Comparison of ENCODE assay signal across 8 cellular contexts in genomic region chr17:45222273-45222993, GRCh38. TPM values are rescaled to one million over a fixed set of nuclear protein-coding genes. Genes with fewer than 3 reads are reported as not detected.
DNase-seq lines count a peak whose midpoint lies in the region; ATAC-seq and TF ChIP-seq lines count a peak whose summit lies in the region.

No MANE protein-coding gene starts in this region.

- no peaks in the 10 kb centered on the region for H4K20me1 ChIP-seq in SK-N-SH (ENCODE audit: insufficient read depth)
- no peaks in the 10 kb centered on the region for H4K20me1 ChIP-seq in smooth muscle cell (ENCODE audit: low read depth)

- CTCF ChIA-PET in SK-N-SH (lab: Yijun Ruan, JAX) = interaction anchor here (0.8 to 16.2 kb wide), 9 partner anchors 8 to 630 kb away, joined by 3 to 260 read pairs (median 13); partner anchors contain the start of gene ACBD4

- no peak for TF ChIP-seq RAD21 in SK-N-SH (IDR thresholded peaks at IDR 0.05; ENCODE audit: low read length)

- intact Hi-C loops in heart right ventricle (cut with DNase I) = loop anchor here in 5 of 10 donors (5.0 to 10.0 kb wide), 4 partner anchors 52 to 165 kb away; partner anchors contain the start of gene MAP3K14 (in 1 of the 5)

- 58% methylated on average over 18 of the region's 37 CpGs for WGBS in SK-N-SH (ENCODE audit: low lambda C conversion rate)
- 21 to 22% methylated on average over 37 of the region's 37 CpGs for WGBS in heart right ventricle, 2 donors
- 7% methylated on average over 25 of the region's 37 CpGs for WGBS in smooth muscle cell (ENCODE audit: low lambda C conversion rate)

- 0 out of 2 replicates have a peak overlapping the region, but pooled peaks have one; percentile 11 for H3K9ac ChIP-seq in SK-N-SH
- no peak overlapping the region for H3K9ac ChIP-seq in smooth muscle cell (ENCODE audit: low read depth)

- H3K4me2 ChIP-seq in SK-N-SH (peak overlapping the region; percentile 59), smooth muscle cell (peak overlapping the region; percentile 91)

- H3K4me3 ChIP-seq in SK-N-SH (ENCODE audit: low read depth in 2 of 2, low read length in 1 of 2) (peak overlapping the region; percentile 54 to 56), heart right ventricle (peak overlapping the region; percentile 34 to 72 (median 66)), smooth muscle cell (peak overlapping the region; percentile 54)

- POLR2A ChIA-PET in SK-N-SH (lab: Yijun Ruan, JAX) = interaction anchor here (0.8 kb wide), 1 partner anchor 94 kb away, joined by 3 read pairs; the partner anchor contains the start of gene MAP3K14

- no peak for TF ChIP-seq CTCF in SK-N-SH (IDR thresholded peaks at IDR 0.05)
- no peak for TF ChIP-seq CTCF in heart right ventricle (IDR thresholded peaks at IDR 0.05)
- TF ChIP-seq CTCF in smooth muscle cell (IDR thresholded peaks at IDR 0.05; ENCODE audit: borderline replicate concordance, insufficient read depth, poor library complexity, severe bottlenecking) = no peak

- DNase-seq in SK-N-SH = peak; percentile 65
- peak; percentile 51 for DNase-seq in activated T-cell treated with anti-CD3 and anti-CD28 coated beads for 24 hours (ENCODE audit: low read depth)
- DNase-seq in heart right ventricle = no peak
- no peak for DNase-seq in smooth muscle cell (lab: John Stamatoyannopoulos, UW; ENCODE audit: unreplicated experiment)
- no peak for DNase-seq in CD1c-positive myeloid dendritic cell (ENCODE audit: extremely low spot score)
- no peak for DNase-seq in NCI-H226

- H3K9me3 ChIP-seq in SK-N-SH (no peaks in the 10 kb centered on the region), heart right ventricle (no peaks in the 10 kb centered on the region), smooth muscle cell (replicated peaks; ENCODE audit: low read depth) (no peaks in the 10 kb centered on the region)

- peak overlapping the region; percentile 65; the same call in 1 of the 2 replicates for H2AFZ ChIP-seq in SK-N-SH (ENCODE audit: low read depth)
- H2AFZ ChIP-seq in smooth muscle cell (ENCODE audit: low read depth) = no peak overlapping the region

- H3K27me3 ChIP-seq in SK-N-SH (ENCODE audit: insufficient read depth) = no peaks in the 10 kb centered on the region
- no peaks in the 10 kb centered on the region for H3K27me3 ChIP-seq in heart right ventricle
- H3K27me3 ChIP-seq in smooth muscle cell (ENCODE audit: low read depth) = peaks cover 42% of the 10 kb centered on the region

- H3F3A ChIP-seq in SK-N-SH (replicated peaks; ENCODE audit: insufficient read depth) = peaks cover 14% of the 10 kb centered on the region
- H3F3A ChIP-seq in smooth muscle cell (ENCODE audit: low read depth) = peaks cover 4% of the 10 kb centered on the region

- H3K9me2 ChIP-seq in SK-N-SH = no peaks in the 10 kb centered on the region

- H3K27ac ChIP-seq in SK-N-SH (ENCODE audit: low read depth in 2 of 2, low read length in 1 of 2) (no peak overlapping the region), heart right ventricle (peak overlapping the region in 9 of 10 donors; percentile 39 to 91 (median 73)), smooth muscle cell (ENCODE audit: low read depth) (no peak overlapping the region)

- TF ChIP-seq EP300 in SK-N-SH (IDR thresholded peaks at IDR 0.05; ENCODE audit: borderline replicate concordance in 1 of 2, low read depth in 1 of 2, low read length in 1 of 2) = no peak

- no peaks in the 10 kb centered on the region for H3K79me2 ChIP-seq in SK-N-SH (ENCODE audit: insufficient read depth)
- no peaks in the 10 kb centered on the region for H3K79me2 ChIP-seq in smooth muscle cell (ENCODE audit: low read depth)

- H3K36me3 ChIP-seq in SK-N-SH (replicated peaks in 1 of 2; ENCODE audit: control insufficient read depth in 1 of 2, insufficient read depth in 2 of 2, low read length in 1 of 2) = no peaks in the 10 kb centered on the region
- no peaks in the 10 kb centered on the region for H3K36me3 ChIP-seq in heart right ventricle
- H3K36me3 ChIP-seq in smooth muscle cell (ENCODE audit: low read depth) = no peaks in the 10 kb centered on the region

- H3K4me1 ChIP-seq in SK-N-SH (ENCODE audit: control insufficient read depth in 1 of 2, insufficient read depth in 2 of 2, low read depth in 1 of 2, low read length in 1 of 2) (peaks cover 0 to 33% of the 10 kb centered on the region in 2 experiments; a peak in 1 of 4 replicates), heart right ventricle (peaks cover 15 to 73% (median 52%) of the 10 kb centered on the region in 9 donors), smooth muscle cell (ENCODE audit: low read depth) (no peaks in the 10 kb centered on the region)

- ATAC-seq in SK-N-SH treated with all-trans-retinoic acid at 6 μM for 48 hours (no peak), heart right ventricle (peak in 1 of 8 donors; percentile 7), HG02571 (IDR thresholded peaks at IDR 0.05; ENCODE audit: unreplicated experiment) (no peak)

TF ChIP-seq in SK-N-SH, 30 proteins besides CTCF, POLR2A, EP300 and RAD21:
- TF ChIP-seq, protein P1, sequence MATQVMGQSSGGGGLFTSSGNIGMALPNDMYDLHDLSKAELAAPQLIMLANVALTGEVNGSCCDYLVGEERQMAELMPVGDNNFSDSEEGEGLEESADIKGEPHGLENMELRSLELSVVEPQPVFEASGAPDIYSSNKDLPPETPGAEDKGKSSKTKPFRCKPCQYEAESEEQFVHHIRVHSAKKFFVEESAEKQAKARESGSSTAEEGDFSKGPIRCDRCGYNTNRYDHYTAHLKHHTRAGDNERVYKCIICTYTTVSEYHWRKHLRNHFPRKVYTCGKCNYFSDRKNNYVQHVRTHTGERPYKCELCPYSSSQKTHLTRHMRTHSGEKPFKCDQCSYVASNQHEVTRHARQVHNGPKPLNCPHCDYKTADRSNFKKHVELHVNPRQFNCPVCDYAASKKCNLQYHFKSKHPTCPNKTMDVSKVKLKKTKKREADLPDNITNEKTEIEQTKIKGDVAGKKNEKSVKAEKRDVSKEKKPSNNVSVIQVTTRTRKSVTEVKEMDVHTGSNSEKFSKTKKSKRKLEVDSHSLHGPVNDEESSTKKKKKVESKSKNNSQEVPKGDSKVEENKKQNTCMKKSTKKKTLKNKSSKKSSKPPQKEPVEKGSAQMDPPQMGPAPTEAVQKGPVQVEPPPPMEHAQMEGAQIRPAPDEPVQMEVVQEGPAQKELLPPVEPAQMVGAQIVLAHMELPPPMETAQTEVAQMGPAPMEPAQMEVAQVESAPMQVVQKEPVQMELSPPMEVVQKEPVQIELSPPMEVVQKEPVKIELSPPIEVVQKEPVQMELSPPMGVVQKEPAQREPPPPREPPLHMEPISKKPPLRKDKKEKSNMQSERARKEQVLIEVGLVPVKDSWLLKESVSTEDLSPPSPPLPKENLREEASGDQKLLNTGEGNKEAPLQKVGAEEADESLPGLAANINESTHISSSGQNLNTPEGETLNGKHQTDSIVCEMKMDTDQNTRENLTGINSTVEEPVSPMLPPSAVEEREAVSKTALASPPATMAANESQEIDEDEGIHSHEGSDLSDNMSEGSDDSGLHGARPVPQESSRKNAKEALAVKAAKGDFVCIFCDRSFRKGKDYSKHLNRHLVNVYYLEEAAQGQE (IDR thresholded peaks at IDR 0.05; ENCODE audit: low read depth, low read length) = no peak

TF ChIP-seq in SK-N-SH treated with all-trans-retinoic acid at 6 μM for 48 hours, 23 proteins besides CTCF, POLR2A, EP300 and RAD21 (continues in another document):
- TF ChIP-seq, protein P2, sequence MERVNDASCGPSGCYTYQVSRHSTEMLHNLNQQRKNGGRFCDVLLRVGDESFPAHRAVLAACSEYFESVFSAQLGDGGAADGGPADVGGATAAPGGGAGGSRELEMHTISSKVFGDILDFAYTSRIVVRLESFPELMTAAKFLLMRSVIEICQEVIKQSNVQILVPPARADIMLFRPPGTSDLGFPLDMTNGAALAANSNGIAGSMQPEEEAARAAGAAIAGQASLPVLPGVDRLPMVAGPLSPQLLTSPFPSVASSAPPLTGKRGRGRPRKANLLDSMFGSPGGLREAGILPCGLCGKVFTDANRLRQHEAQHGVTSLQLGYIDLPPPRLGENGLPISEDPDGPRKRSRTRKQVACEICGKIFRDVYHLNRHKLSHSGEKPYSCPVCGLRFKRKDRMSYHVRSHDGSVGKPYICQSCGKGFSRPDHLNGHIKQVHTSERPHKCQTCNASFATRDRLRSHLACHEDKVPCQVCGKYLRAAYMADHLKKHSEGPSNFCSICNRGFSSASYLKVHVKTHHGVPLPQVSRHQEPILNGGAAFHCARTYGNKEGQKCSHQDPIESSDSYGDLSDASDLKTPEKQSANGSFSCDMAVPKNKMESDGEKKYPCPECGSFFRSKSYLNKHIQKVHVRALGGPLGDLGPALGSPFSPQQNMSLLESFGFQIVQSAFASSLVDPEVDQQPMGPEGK (CRISPR knock-in tag; IDR thresholded peaks at IDR 0.05; ENCODE audit: borderline replicate concordance) = no peak
- no peak for TF ChIP-seq ZFP3 (CRISPR knock-in tag; IDR thresholded peaks at IDR 0.05)
- TF ChIP-seq OSR1 (CRISPR knock-in tag; IDR thresholded peaks at IDR 0.05) = no peak
- no peak for TF ChIP-seq TCF4 (CRISPR knock-in tag; IDR thresholded peaks at IDR 0.05; ENCODE audit: borderline replicate concordance)
- TF ChIP-seq BACH2 (CRISPR knock-in tag; IDR thresholded peaks at IDR 0.05; ENCODE audit: borderline replicate concordance) = no peak
- no peak for TF ChIP-seq PPARA (CRISPR knock-in tag; IDR thresholded peaks at IDR 0.05; ENCODE audit: borderline replicate concordance)
- TF ChIP-seq GLIS3 (CRISPR knock-in tag; IDR thresholded peaks at IDR 0.05) = no peak
- no peak for TF ChIP-seq RARB (CRISPR knock-in tag; IDR thresholded peaks at IDR 0.05)
- TF ChIP-seq CSDC2 (CRISPR knock-in tag; IDR thresholded peaks at IDR 0.05) = no peak

RNA-seq across cellular contexts. Expression of gene FMNL1, which starts 0.7 kb away (rescaled TPM):
- polyA plus RNA-seq in SK-N-SH (2012; rRNA removed) (1.5 and 2.8 TPM in 2 replicates), heart right ventricle (10 to 100 TPM in 1 of 2 donors, 1 to 10 TPM in 1; 5.3 to 11.1 TPM), smooth muscle cell (0.37 and 1.3 TPM in 2 replicates)
- 1.6 and 2.7 TPM in 2 replicates for polyA plus RNA-seq in SK-N-SH (2012; cell fraction: cytosol; rRNA removed)
- polyA plus RNA-seq in SK-N-SH (2012; cell fraction: nucleus; rRNA removed) = 7.1 and 9.0 TPM in 2 replicates
- total RNA-seq in heart right ventricle (10 to 100 TPM in 5 of 10 donors, 1 to 10 TPM in 5; 6.3 to 28.7 (median 9.8) TPM), smooth muscle cell (0.90 TPM in 1 of 2 replicates, not detected in the other)

RNA-seq across cellular contexts. Expression of gene SPATA32, which starts 39.5 kb away (rescaled TPM):
- polyA plus RNA-seq in SK-N-SH (2012; rRNA removed) (0.08 TPM in 1 of 2 replicates, not detected in the other), heart right ventricle (not detected), smooth muscle cell (0.27 TPM in 1 of 2 replicates, not detected in the other)
- polyA plus RNA-seq in SK-N-SH (2012; cell fraction: cytosol; rRNA removed) = not detected in 2 replicates
- polyA plus RNA-seq in SK-N-SH (2012; cell fraction: nucleus; rRNA removed) = 0.10 TPM in 1 of 2 replicates, not detected in the other
- total RNA-seq in heart right ventricle (under 1 TPM in 2 of 10 donors, not detected in 8; 0.13 to 0.16 TPM), smooth muscle cell (not detected in 2 replicates)

Comparison
In these comparisons a context has a peak if more than half of its experiments do, and no peak if none do; other contexts are left out.
1. DNase-seq: peak in SK-N-SH (single experiment) and activated T-cell treated with anti-CD3 and anti-CD28 coated beads for 24 hours (single experiment); none in heart right ventricle (0 of 2), smooth muscle cell (single experiment), CD1c-positive myeloid dendritic cell (single experiment) and NCI-H226 (single experiment).
2. H3K27ac ChIP-seq: peak in heart right ventricle (9 of 10); none in SK-N-SH (0 of 2) and smooth muscle cell (single experiment).
3. Peak in every context shown above with its lines, with median percentiles within 50 percentile points of each other: H3K4me3 ChIP-seq.